ENCODE assay signal across 13 cellular contexts in the genomic region with DNA sequence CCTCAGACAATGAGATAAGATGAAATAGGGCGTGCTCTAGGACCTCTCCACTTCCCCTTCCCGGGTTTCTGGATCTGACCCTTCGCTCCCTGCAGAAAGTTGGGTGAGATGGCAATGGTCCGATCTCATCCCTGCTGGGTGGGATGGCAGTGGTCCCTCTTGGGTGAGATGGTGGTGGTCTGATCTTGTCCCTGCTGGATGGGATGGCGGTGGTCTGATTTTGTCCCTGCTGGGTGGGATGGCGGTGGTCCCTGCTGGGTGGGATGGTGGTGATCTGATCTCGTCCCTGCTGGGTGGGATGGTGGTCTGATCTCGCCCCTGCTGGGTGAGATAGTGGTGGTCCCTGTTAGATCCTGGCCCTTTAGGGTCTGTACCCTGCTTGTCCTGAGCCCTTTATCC. TPM values are rescaled to one million over a fixed set of nuclear protein-coding genes. Genes with fewer than 3 reads are reported as not detected.
DNase-seq lines count a peak whose midpoint lies in the region; ATAC-seq and TF ChIP-seq lines count a peak whose summit lies in the region.
"Had no signal": no experiment of that assay in that cellular context is flagged by ENCODE, and none has a peak within 500 bp of the region (broad histone marks: within the 10 kb centered on the region; RNA-seq: fewer than 3 reads in every experiment).

No MANE protein-coding gene starts in this region.

- H3K4me2 ChIP-seq in SU-DHL-6 (ENCODE audit: low read depth, low read length, poor library complexity, severe bottlenecking): peak overlapping the region; percentile 72
- H3K4me2 ChIP-seq in mesendoderm (ENCODE audit: low read length): no peak overlapping the region

- no peaks in the 10 kb centered on the region for H4K20me1 ChIP-seq in SU-DHL-6 (ENCODE audit: low read depth, low read length)

- H3K4me3 ChIP-seq in SU-DHL-6 (ENCODE audit: insufficient read depth, low read length, poor library complexity, severe bottlenecking) (peak overlapping the region; percentile 36), liver (ENCODE audit: low read depth in 1 of 3, low read length in 3 of 3) (no peak overlapping the region), mesendoderm (ENCODE audit: low read length) (no peak overlapping the region)
- H3K4me3 ChIP-seq: GM23248 had no signal

- H2AK5ac ChIP-seq in mesendoderm (ENCODE audit: low read length): no peak overlapping the region

- no peak overlapping the region for H4K8ac ChIP-seq in mesendoderm (ENCODE audit: low read depth, low read length)

- no peaks in the 10 kb centered on the region for H3K9me3 Mint-ChIP-seq in stimulated activated memory B cell treated with anti-CD40 and anti-IgM and Interleukin-4, amounts not matched to agents 10 μg/mL and 1 μg/mL and 100 μg/mL, for 72 hours

- DNase-seq in NCI-H446 treated with DMSO at 0.1 percent for 48 hours (lab: John Stamatoyannopoulos, UW) (no peak), middle frontal gyrus (ENCODE audit: extremely low spot score, low spot score) (no peak), mesendoderm (no peak)
- DNase-seq: activated effector memory CD4-positive, alpha-beta T cell treated with anti-CD3 and anti-CD28 coated beads, Interleukin-2, amount 50 U/mL, for 16 hours; T-helper 9 cell had no signal

- ATAC-seq in GM21529 (IDR thresholded peaks at IDR 0.05; ENCODE audit: unreplicated experiment) (peak; percentile 16), GM21526 (IDR thresholded peaks at IDR 0.05; ENCODE audit: low FRiP score, unreplicated experiment) (no peak)
- ATAC-seq in stimulated activated memory B cell treated with anti-CD40 and anti-IgM and Interleukin-4, amounts not matched to agents 10 μg/mL and 1 μg/mL and 100 μg/mL, for 72 hours: peak; percentile 22

- no peak overlapping the region for H2BK15ac ChIP-seq in mesendoderm (replicated peaks; ENCODE audit: low read depth)

- no peak overlapping the region for H2BK5ac ChIP-seq in mesendoderm (ENCODE audit: low read length)

- H3K27ac ChIP-seq in SU-DHL-6 (ENCODE audit: low read depth, low read length): peak overlapping the region; percentile 100
- peak overlapping the region; percentile 90 to 94 for H3K27ac ChIP-seq in liver (ENCODE audit: low read depth in 1 of 2, low read length in 2 of 2)
- H3K27ac ChIP-seq in mesendoderm (ENCODE audit: low read depth, low read length): no peak overlapping the region
- H3K27ac ChIP-seq: GM23248 had no signal

- H3K23ac ChIP-seq in mesendoderm (ENCODE audit: low read length): no peak overlapping the region

- no peak for TF ChIP-seq RAD21 in liver (IDR thresholded peaks at IDR 0.05)

- H3K4me1 Mint-ChIP-seq in stimulated activated memory B cell treated with anti-CD40 and anti-IgM and Interleukin-4, amounts not matched to agents 10 μg/mL and 1 μg/mL and 100 μg/mL, for 72 hours: peaks cover 65% of the 10 kb centered on the region

- H3K56ac ChIP-seq in mesendoderm (ENCODE audit: low read length): no peak overlapping the region

- peak overlapping the region; percentile 55 for H3K4me3 Mint-ChIP-seq in stimulated activated memory B cell treated with anti-CD40 and anti-IgM and Interleukin-4, amounts not matched to agents 10 μg/mL and 1 μg/mL and 100 μg/mL, for 72 hours
- H3K4me3 Mint-ChIP-seq: mesothelial cell of epicardium had no signal

- H3K9ac ChIP-seq in SU-DHL-6 (ENCODE audit: low read length) (peak overlapping the region; percentile 56), liver (ENCODE audit: low read depth in 1 of 2, low read length in 2 of 2) (no peak overlapping the region), mesendoderm (ENCODE audit: low read length) (no peak overlapping the region)
- H3K9ac ChIP-seq: GM23248 had no signal

- H3K79me2 ChIP-seq in SU-DHL-6 (ENCODE audit: insufficient read depth, low read length) (peaks cover 85% of the 10 kb centered on the region), mesendoderm (ENCODE audit: control insufficient read depth, insufficient read depth, low read length) (no peaks in the 10 kb centered on the region)

- peak overlapping the region; percentile 89 for H3K27ac Mint-ChIP-seq in stimulated activated memory B cell treated with anti-CD40 and anti-IgM and Interleukin-4, amounts not matched to agents 10 μg/mL and 1 μg/mL and 100 μg/mL, for 72 hours
- H3K27ac Mint-ChIP-seq: mesothelial cell of epicardium had no signal

- H3K36me3 Mint-ChIP-seq in stimulated activated memory B cell treated with anti-CD40 and anti-IgM and Interleukin-4, amounts not matched to agents 10 μg/mL and 1 μg/mL and 100 μg/mL, for 72 hours: no peaks in the 10 kb centered on the region

- no peaks in the 10 kb centered on the region for H3K36me3 ChIP-seq in SU-DHL-6 (ENCODE audit: low read length)
- H3K36me3 ChIP-seq in liver (ENCODE audit: control insufficient read depth in 4 of 4, insufficient read depth in 3 of 4, low read depth in 1 of 4, low read length in 3 of 4): no peaks in the 10 kb centered on the region
- no peaks in the 10 kb centered on the region for H3K36me3 ChIP-seq in mesendoderm (ENCODE audit: control insufficient read depth, insufficient read depth, low read length)

- H3K4me1 ChIP-seq in liver (ENCODE audit: control insufficient read depth in 4 of 4, insufficient read depth in 4 of 4, low read length in 3 of 4): peaks cover 21 to 41% (median 30%) of the 10 kb centered on the region in 4 donors
- no peaks in the 10 kb centered on the region for H3K4me1 ChIP-seq in mesendoderm (ENCODE audit: control insufficient read depth, low read depth, low read length)

- H3K18ac ChIP-seq in mesendoderm (ENCODE audit: low read length): no peak overlapping the region

- H3K27me3 Mint-ChIP-seq in stimulated activated memory B cell treated with anti-CD40 and anti-IgM and Interleukin-4, amounts not matched to agents 10 μg/mL and 1 μg/mL and 100 μg/mL, for 72 hours: no peaks in the 10 kb centered on the region

- H3K27me3 ChIP-seq in SU-DHL-6 (ENCODE audit: low read length): no peaks in the 10 kb centered on the region
- no peaks in the 10 kb centered on the region for H3K27me3 ChIP-seq in liver (ENCODE audit: control insufficient read depth in 4 of 4, insufficient read depth in 4 of 4, low read length in 3 of 4)
- no peaks in the 10 kb centered on the region for H3K27me3 ChIP-seq in mesendoderm (ENCODE audit: insufficient read depth, low read length, poor library complexity)

- H4K5ac ChIP-seq in mesendoderm (ENCODE audit: low read length): no peak overlapping the region

- H3K9me2 ChIP-seq in SU-DHL-6 (replicated peaks; ENCODE audit: insufficient read depth, low read length): no peaks in the 10 kb centered on the region

- 69% methylated on average over 8 of the region's 8 CpGs for WGBS in liver
- WGBS in mesendoderm (ENCODE audit: extremely low coverage, insufficient coverage, low lambda C conversion rate): no CpG with 5 or more reads among the region's 8 CpGs

- H2AFZ ChIP-seq in SU-DHL-6 (ENCODE audit: low read depth, low read length, severe bottlenecking): no peak overlapping the region
- H2AFZ ChIP-seq: GM23248 had no signal

- no peak overlapping the region for H3K4ac ChIP-seq in mesendoderm (ENCODE audit: low read depth, low read length)

- H3K9me3 ChIP-seq in SU-DHL-6 (ENCODE audit: insufficient read depth, low read length): no peaks in the 10 kb centered on the region
- H3K9me3 ChIP-seq in liver (ENCODE audit: control insufficient read depth in 4 of 4, low read length in 3 of 4): no peaks in the 10 kb centered on the region

- H3K79me1 ChIP-seq in mesendoderm (ENCODE audit: low read length): no peaks in the 10 kb centered on the region

- no peak overlapping the region for H2BK120ac ChIP-seq in mesendoderm (ENCODE audit: low read depth, low read length)

- peaks cover 48% of the 10 kb centered on the region for H3F3A ChIP-seq in SU-DHL-6 (ENCODE audit: insufficient read depth)

- TF ChIP-seq CTCF in SU-DHL-6 (IDR thresholded peaks at IDR 0.05; ENCODE audit: insufficient read depth, low read length, poor library complexity, severe bottlenecking): no peak
- no peak for TF ChIP-seq CTCF in liver (IDR thresholded peaks at IDR 0.05; ENCODE audit: low read depth, low read length, missing input control)

TF ChIP-seq in liver, 16 proteins besides CTCF, POLR2A, EP300 and RAD21 (continues in another document):
- TF ChIP-seq EGR1 (IDR thresholded peaks at IDR 0.05; ENCODE audit: low read depth in 2 of 2): no peak
- no peak for TF ChIP-seq FOXA2 (IDR thresholded peaks at IDR 0.05)
- TF ChIP-seq YY1 (IDR thresholded peaks at IDR 0.05): no peak
- TF ChIP-seq RXRA (IDR thresholded peaks at IDR 0.05): no peak
- no peak for TF ChIP-seq HNF4G (IDR thresholded peaks at IDR 0.05)
- no peak for TF ChIP-seq FOXA1 (IDR thresholded peaks at IDR 0.05)
- no peak for TF ChIP-seq NR2F2 (IDR thresholded peaks at IDR 0.05)
- TF ChIP-seq, protein P1, sequence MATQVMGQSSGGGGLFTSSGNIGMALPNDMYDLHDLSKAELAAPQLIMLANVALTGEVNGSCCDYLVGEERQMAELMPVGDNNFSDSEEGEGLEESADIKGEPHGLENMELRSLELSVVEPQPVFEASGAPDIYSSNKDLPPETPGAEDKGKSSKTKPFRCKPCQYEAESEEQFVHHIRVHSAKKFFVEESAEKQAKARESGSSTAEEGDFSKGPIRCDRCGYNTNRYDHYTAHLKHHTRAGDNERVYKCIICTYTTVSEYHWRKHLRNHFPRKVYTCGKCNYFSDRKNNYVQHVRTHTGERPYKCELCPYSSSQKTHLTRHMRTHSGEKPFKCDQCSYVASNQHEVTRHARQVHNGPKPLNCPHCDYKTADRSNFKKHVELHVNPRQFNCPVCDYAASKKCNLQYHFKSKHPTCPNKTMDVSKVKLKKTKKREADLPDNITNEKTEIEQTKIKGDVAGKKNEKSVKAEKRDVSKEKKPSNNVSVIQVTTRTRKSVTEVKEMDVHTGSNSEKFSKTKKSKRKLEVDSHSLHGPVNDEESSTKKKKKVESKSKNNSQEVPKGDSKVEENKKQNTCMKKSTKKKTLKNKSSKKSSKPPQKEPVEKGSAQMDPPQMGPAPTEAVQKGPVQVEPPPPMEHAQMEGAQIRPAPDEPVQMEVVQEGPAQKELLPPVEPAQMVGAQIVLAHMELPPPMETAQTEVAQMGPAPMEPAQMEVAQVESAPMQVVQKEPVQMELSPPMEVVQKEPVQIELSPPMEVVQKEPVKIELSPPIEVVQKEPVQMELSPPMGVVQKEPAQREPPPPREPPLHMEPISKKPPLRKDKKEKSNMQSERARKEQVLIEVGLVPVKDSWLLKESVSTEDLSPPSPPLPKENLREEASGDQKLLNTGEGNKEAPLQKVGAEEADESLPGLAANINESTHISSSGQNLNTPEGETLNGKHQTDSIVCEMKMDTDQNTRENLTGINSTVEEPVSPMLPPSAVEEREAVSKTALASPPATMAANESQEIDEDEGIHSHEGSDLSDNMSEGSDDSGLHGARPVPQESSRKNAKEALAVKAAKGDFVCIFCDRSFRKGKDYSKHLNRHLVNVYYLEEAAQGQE (IDR thresholded peaks at IDR 0.05): no peak
- TF ChIP-seq, protein P2, sequence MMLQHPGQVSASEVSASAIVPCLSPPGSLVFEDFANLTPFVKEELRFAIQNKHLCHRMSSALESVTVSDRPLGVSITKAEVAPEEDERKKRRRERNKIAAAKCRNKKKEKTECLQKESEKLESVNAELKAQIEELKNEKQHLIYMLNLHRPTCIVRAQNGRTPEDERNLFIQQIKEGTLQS (IDR thresholded peaks at IDR 0.05): no peak
- no peak for TF ChIP-seq GABPA (IDR thresholded peaks at IDR 0.05 in 1 of 2, conservative IDR thresholded peaks at IDR 0.05 in 1 of 2)

RNA-seq across cellular contexts. Expression of gene ST14, which starts 21.3 kb away (rescaled TPM):
- total RNA-seq in liver: 1 to 10 TPM; 2.8 to 5.9 TPM
- polyA plus RNA-seq in liver: 1 to 10 TPM; 4.0 to 5.0 TPM
- polyA plus RNA-seq in mesendoderm (2013, experiment 1 of 2): 17.1 TPM
- 16.9 TPM for polyA plus RNA-seq in mesendoderm (2013, experiment 2 of 2)
- total RNA-seq: endothelial cell of umbilical vein, GM23248 had no signal
- polyA plus RNA-seq: GM23248 had no signal
